Comparison of ENCODE assay signal across 1 cellular context in the genomic region with DNA sequence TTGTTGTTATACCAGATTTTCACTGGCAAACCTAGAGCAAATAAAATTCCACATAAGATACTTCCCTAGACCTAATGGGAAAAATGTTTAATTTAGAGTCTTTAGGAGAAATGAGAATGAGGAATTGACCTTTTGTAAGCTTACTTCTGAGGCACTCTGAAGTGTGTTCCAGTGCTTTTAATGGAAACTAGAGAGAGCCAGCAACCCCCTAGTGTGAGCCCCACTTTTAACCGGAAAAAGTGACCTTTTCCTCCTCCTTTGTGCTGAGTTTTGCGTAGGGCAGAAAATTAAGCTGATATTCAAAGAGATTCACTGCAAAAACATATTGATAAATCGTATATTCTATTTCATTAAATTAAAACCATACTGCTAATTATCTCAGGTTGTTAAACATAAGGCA.
TF ChIP-seq lines count a peak whose summit lies in the region.

No MANE protein-coding gene starts in this region.

TF ChIP-seq in K562, 482 proteins besides CTCF, POLR2A, EP300 and RAD21:
- TF ChIP-seq, protein P1, sequence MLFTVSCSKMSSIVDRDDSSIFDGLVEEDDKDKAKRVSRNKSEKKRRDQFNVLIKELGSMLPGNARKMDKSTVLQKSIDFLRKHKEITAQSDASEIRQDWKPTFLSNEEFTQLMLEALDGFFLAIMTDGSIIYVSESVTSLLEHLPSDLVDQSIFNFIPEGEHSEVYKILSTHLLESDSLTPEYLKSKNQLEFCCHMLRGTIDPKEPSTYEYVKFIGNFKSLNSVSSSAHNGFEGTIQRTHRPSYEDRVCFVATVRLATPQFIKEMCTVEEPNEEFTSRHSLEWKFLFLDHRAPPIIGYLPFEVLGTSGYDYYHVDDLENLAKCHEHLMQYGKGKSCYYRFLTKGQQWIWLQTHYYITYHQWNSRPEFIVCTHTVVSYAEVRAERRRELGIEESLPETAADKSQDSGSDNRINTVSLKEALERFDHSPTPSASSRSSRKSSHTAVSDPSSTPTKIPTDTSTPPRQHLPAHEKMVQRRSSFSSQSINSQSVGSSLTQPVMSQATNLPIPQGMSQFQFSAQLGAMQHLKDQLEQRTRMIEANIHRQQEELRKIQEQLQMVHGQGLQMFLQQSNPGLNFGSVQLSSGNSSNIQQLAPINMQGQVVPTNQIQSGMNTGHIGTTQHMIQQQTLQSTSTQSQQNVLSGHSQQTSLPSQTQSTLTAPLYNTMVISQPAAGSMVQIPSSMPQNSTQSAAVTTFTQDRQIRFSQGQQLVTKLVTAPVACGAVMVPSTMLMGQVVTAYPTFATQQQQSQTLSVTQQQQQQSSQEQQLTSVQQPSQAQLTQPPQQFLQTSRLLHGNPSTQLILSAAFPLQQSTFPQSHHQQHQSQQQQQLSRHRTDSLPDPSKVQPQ (CRISPR knock-in tag; IDR thresholded peaks at IDR 0.05; ENCODE audit: borderline replicate concordance): no peak
- TF ChIP-seq HNRNPLL (IDR thresholded peaks at IDR 0.05; ENCODE audit: low read depth, low read length, poor library complexity, severe bottlenecking) (no peak), ZNF143 (CRISPR knock-in tag; IDR thresholded peaks at IDR 0.05) (no peak), THRAP3 (IDR thresholded peaks at IDR 0.05; ENCODE audit: borderline replicate concordance) (no peak), HNRNPH1 (optimal IDR thresholded peaks at IDR 0.05; ENCODE audit: low read depth, low read length) (no peak), ERF (CRISPR knock-in tag; IDR thresholded peaks at IDR 0.05) (no peak)
- TF ChIP-seq, protein P2, sequence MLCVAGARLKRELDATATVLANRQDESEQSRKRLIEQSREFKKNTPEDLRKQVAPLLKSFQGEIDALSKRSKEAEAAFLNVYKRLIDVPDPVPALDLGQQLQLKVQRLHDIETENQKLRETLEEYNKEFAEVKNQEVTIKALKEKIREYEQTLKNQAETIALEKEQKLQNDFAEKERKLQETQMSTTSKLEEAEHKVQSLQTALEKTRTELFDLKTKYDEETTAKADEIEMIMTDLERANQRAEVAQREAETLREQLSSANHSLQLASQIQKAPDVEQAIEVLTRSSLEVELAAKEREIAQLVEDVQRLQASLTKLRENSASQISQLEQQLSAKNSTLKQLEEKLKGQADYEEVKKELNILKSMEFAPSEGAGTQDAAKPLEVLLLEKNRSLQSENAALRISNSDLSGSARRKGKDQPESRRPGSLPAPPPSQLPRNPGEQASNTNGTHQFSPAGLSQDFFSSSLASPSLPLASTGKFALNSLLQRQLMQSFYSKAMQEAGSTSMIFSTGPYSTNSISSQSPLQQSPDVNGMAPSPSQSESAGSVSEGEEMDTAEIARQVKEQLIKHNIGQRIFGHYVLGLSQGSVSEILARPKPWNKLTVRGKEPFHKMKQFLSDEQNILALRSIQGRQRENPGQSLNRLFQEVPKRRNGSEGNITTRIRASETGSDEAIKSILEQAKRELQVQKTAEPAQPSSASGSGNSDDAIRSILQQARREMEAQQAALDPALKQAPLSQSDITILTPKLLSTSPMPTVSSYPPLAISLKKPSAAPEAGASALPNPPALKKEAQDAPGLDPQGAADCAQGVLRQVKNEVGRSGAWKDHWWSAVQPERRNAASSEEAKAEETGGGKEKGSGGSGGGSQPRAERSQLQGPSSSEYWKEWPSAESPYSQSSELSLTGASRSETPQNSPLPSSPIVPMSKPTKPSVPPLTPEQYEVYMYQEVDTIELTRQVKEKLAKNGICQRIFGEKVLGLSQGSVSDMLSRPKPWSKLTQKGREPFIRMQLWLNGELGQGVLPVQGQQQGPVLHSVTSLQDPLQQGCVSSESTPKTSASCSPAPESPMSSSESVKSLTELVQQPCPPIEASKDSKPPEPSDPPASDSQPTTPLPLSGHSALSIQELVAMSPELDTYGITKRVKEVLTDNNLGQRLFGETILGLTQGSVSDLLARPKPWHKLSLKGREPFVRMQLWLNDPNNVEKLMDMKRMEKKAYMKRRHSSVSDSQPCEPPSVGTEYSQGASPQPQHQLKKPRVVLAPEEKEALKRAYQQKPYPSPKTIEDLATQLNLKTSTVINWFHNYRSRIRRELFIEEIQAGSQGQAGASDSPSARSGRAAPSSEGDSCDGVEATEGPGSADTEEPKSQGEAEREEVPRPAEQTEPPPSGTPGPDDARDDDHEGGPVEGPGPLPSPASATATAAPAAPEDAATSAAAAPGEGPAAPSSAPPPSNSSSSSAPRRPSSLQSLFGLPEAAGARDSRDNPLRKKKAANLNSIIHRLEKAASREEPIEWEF (CRISPR knock-in tag; IDR thresholded peaks at IDR 0.05): no peak
- TF ChIP-seq, protein P3, sequence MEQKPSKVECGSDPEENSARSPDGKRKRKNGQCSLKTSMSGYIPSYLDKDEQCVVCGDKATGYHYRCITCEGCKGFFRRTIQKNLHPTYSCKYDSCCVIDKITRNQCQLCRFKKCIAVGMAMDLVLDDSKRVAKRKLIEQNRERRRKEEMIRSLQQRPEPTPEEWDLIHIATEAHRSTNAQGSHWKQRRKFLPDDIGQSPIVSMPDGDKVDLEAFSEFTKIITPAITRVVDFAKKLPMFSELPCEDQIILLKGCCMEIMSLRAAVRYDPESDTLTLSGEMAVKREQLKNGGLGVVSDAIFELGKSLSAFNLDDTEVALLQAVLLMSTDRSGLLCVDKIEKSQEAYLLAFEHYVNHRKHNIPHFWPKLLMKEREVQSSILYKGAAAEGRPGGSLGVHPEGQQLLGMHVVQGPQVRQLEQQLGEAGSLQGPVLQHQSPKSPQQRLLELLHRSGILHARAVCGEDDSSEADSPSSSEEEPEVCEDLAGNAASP (IDR thresholded peaks at IDR 0.05): no peak
